Comparison of ENCODE assay signal across 8 cellular contexts in the genomic region with DNA sequence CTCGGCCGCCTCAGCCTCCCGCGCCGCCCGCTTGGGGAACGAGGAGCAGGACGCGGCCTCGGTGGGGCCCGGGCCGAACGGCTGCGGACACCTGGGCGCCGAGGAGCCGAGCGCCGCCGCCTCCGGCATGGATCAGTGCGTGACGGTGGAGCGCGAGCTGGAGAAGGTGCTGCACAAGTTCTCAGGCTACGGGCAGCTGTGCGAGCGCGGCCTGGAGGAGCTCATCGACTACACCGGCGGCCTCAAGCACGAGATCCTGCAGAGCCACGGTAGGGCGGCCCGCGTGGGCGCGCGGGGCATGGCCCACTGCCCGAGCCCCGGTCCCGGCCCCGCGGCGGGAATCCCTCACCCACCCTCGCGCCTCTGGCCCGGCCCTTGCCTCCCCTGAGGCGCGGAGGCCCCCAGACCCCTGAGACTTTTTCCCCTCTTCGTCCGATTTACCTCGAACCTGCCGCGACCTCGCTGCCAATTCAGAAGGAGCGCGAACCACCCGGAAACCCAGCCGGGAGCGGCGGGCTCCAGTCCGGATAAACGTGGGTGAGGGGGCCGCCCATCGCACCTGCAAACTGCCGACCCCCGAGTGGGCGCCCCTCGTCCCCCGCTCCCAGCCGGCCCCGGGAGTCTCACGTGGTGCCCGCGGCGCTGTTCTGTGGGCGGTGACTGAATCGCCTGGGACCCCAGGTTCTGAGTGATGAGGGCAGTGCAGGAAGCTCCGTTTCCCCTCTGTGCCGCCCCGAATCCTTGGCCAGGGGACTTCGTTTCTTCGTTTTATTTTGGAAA. TPM values are rescaled to one million over a fixed set of nuclear protein-coding genes. Genes with fewer than 3 reads are reported as not detected.
DNase-seq lines count a peak whose midpoint lies in the region; ATAC-seq and TF ChIP-seq lines count a peak whose summit lies in the region.
"Not testable (repeated sequence)": the region's sequence is repeated elsewhere in the genome, so short reads cannot be mapped to it uniquely, and the experiment has no call there.

No MANE protein-coding gene starts in this region.

- H3K4me1 Mint-ChIP-seq in Calu3 (ENCODE audit: low read depth, unreplicated experiment); T-helper 2 cell treated with Interferon-gamma antibody and Interleukin-4, amounts not matched to agents 5 μg/mL and 100 μg/mL, for 36 hours (ENCODE audit: low read depth); neural crest cell: not testable (repeated sequence)

- peak overlapping the region; percentile 74 for H3K4me3 ChIP-seq in HUES48 (ENCODE audit: low read depth, low read length)

- not testable (repeated sequence) for H3K9me3 Mint-ChIP-seq in Calu3 (ENCODE audit: low read depth, unreplicated experiment); T-helper 2 cell treated with Interferon-gamma antibody and Interleukin-4, amounts not matched to agents 5 μg/mL and 100 μg/mL, for 36 hours; neural crest cell

- H3K27ac Mint-ChIP-seq in Calu3 (ENCODE audit: unreplicated experiment); neural crest cell (ENCODE audit: unreplicated experiment): not testable (repeated sequence)
- H3K27ac Mint-ChIP-seq in T-helper 2 cell treated with Interferon-gamma antibody and Interleukin-4, amounts not matched to agents 5 μg/mL and 100 μg/mL, for 36 hours: peak overlapping the region; percentile 75

- H3K36me3 ChIP-seq in HUES48 (ENCODE audit: control insufficient read depth, insufficient read depth, low read length): not testable (repeated sequence)

- peaks cover 18% of the 10 kb centered on the region for H3K36me3 Mint-ChIP-seq in Calu3 (ENCODE audit: insufficient read depth, unreplicated experiment)
- H3K36me3 Mint-ChIP-seq in T-helper 2 cell treated with Interferon-gamma antibody and Interleukin-4, amounts not matched to agents 5 μg/mL and 100 μg/mL, for 36 hours (ENCODE audit: low read depth); neural crest cell (ENCODE audit: low read depth): not testable (repeated sequence)

- intact Hi-C loops in Calu3 (cut with micrococcal nuclease; ENCODE audit: unreplicated experiment): not testable (repeated sequence)

- H3K27me3 Mint-ChIP-seq in Calu3 (ENCODE audit: unreplicated experiment); T-helper 2 cell treated with Interferon-gamma antibody and Interleukin-4, amounts not matched to agents 5 μg/mL and 100 μg/mL, for 36 hours (ENCODE audit: low read depth); neural crest cell (ENCODE audit: low read depth): not testable (repeated sequence)

- CTCF ChIA-PET in Calu3 (lab: Charles Lee): interaction anchor here (0.7 kb wide), 1 partner anchor 98 kb away, joined by 4 read pairs; no protein-coding TSS in a partner anchor

- not testable (repeated sequence) for BruUV-seq in Calu3 (replicated peaks; lab: Mats Ljungman, UMichigan)

- DNase-seq in Calu3: peak; percentile 34
- peak; percentile 53 for DNase-seq in T-helper 2 cell treated with Interferon-gamma antibody and Interleukin-4, amounts not matched to agents 5 μg/mL and 100 μg/mL, for 36 hours (ENCODE audit: low spot score)
- peak; percentile 11 for DNase-seq in activated naive CD8-positive, alpha-beta T cell treated with anti-CD3 and anti-CD28 coated beads, Interleukin-2, amount 50 U/mL, for 16 hours (ENCODE audit: low read depth, low spot score)
- peak; percentile 42 for DNase-seq in glomerular visceral epithelial cell (ENCODE audit: extremely low spot score)
- DNase-seq in neural crest cell (ENCODE audit: low read depth, low spot score): peak; percentile 25
- peak; percentile 27 to 30 for DNase-seq in stimulated activated CD8-positive, alpha-beta memory T cell treated with anti-CD3 and anti-CD28 coated beads, Interleukin-7, amount 100 ng/mL, for 48 hours (ENCODE audit: extremely low read depth in 1 of 2, low read depth in 1 of 2)

- peak overlapping the region; percentile 82 for H3K27ac ChIP-seq in HUES48 (ENCODE audit: low read depth, low read length)

- not testable (repeated sequence) for TF ChIP-seq CTCF in Calu3 (IDR thresholded peaks at IDR 0.05; ENCODE audit: unreplicated experiment); neural crest cell (conservative IDR thresholded peaks at IDR 0.05)

- H3K4me1 ChIP-seq in HUES48 (ENCODE audit: control insufficient read depth, insufficient read depth, low read length): not testable (repeated sequence)

- ATAC-seq in GM21717 (IDR thresholded peaks at IDR 0.05; ENCODE audit: unreplicated experiment): peak; percentile 29

- peak overlapping the region; percentile 81; the same call in 1 of the 2 replicates for H3K9ac ChIP-seq in HUES48 (ENCODE audit: low read depth, low read length)

- H3K4me3 Mint-ChIP-seq in Calu3 (ENCODE audit: low read depth, unreplicated experiment) (peak overlapping the region; percentile 77), neural crest cell (peak overlapping the region; percentile 86)
- H3K4me3 Mint-ChIP-seq in T-helper 2 cell treated with Interferon-gamma antibody and Interleukin-4, amounts not matched to agents 5 μg/mL and 100 μg/mL, for 36 hours: peak overlapping the region; percentile 85

- H3K9me3 ChIP-seq in HUES48 (ENCODE audit: control insufficient read depth, insufficient read depth, low read length): not testable (repeated sequence)

- H3K27me3 ChIP-seq in HUES48 (ENCODE audit: control insufficient read depth, insufficient read depth, low read length): not testable (repeated sequence)

RNA-seq across cellular contexts. Expression of gene RMND5A, which starts 0.6 kb away (rescaled TPM):
- total RNA-seq in Calu3 (2022): 46.5 and 52.4 TPM in 2 replicates
- total RNA-seq in neural crest cell: 36.2 and 40.1 TPM in 2 replicates

Comparison
In these comparisons a context has a peak if more than half of its experiments do, and no peak if none do; other contexts are left out.
1. Peak in every context shown above with its lines: DNase-seq, ATAC-seq, H3K4me3 ChIP-seq and H3K27ac ChIP-seq.